ENCODE assay signal across 16 cellular contexts in genomic region chr2:113124984-113125855, GRCh38. TPM values are rescaled to one million over a fixed set of nuclear protein-coding genes. Genes with fewer than 3 reads are reported as not detected.
DNase-seq lines count a peak whose midpoint lies in the region; ATAC-seq and TF ChIP-seq lines count a peak whose summit lies in the region.
"Had no signal": no experiment of that assay in that cellular context is flagged by ENCODE, and none has a peak within 500 bp of the region (broad histone marks: within the 10 kb centered on the region; RNA-seq: fewer than 3 reads in every experiment).

No MANE protein-coding gene starts in this region.

- no TSS peak for BruUV-seq in Caco-2 (replicated peaks; lab: Mats Ljungman, UMichigan)

- DNase-seq in stimulated activated naive CD8-positive, alpha-beta T cell treated with anti-CD3 and anti-CD28 coated beads, Interleukin-15, Interleukin-2, amounts not matched to agents 100 U/mL and 50 U/mL, for 24 hours = no peak
- DNase-seq in MM.1S = no peak
- no peak for DNase-seq in esophagus squamous epithelium (lab: John Stamatoyannopoulos, UW)
- no peak for DNase-seq in Caco-2
- no peak for DNase-seq in KBM-7
- DNase-seq: activated CD4-positive, CD25-positive, alpha-beta regulatory T cell; body of pancreas; NCI-H1092; spleen; stimulated activated naive CD4-positive, alpha-beta T cell treated with Interleukin-2 at 50 U/mL for 16 hours; T-cell had no signal

- no peak overlapping the region for H2AFZ ChIP-seq in MM.1S (ENCODE audit: low read length)

- no peaks in the 10 kb centered on the region for H3K79me2 ChIP-seq in MM.1S (ENCODE audit: low read length)

- H3K4me1 ChIP-seq in MM.1S (ENCODE audit: low read length) (peaks cover 23% of the 10 kb centered on the region), esophagus squamous epithelium (peaks cover 15 to 53% (median 16%) of the 10 kb centered on the region in 3 donors), Caco-2 (peaks cover 6% of the 10 kb centered on the region)
- H3K4me1 ChIP-seq: body of pancreas had no signal

- H3K9me3 Mint-ChIP-seq in stimulated activated naive CD8-positive, alpha-beta T cell treated with anti-CD3 and anti-CD28 coated beads, Interleukin-15, Interleukin-2, amounts not matched to agents 100 ng/mL and 50 ng/mL, for 24 hours = no peaks in the 10 kb centered on the region
- no peaks in the 10 kb centered on the region for H3K9me3 Mint-ChIP-seq in Caco-2 (ENCODE audit: unreplicated experiment)
- H3K9me3 Mint-ChIP-seq: T-cell had no signal

- no peak overlapping the region for H3K9ac ChIP-seq in MM.1S (ENCODE audit: low read length)

- 55 to 72% methylated on average over 6 of the region's 6 CpGs for WGBS in esophagus squamous epithelium, 2 donors

- H3K4me1 Mint-ChIP-seq in stimulated activated naive CD8-positive, alpha-beta T cell treated with anti-CD3 and anti-CD28 coated beads, Interleukin-15, Interleukin-2, amounts not matched to agents 100 ng/mL and 50 ng/mL, for 24 hours (ENCODE audit: low read depth) = peaks cover 55% of the 10 kb centered on the region
- H3K4me1 Mint-ChIP-seq in Caco-2 (ENCODE audit: low read depth, unreplicated experiment) = peaks cover 7% of the 10 kb centered on the region

- POLR2A ChIA-PET in Caco-2 (lab: Charles Lee) = no interaction called here

- in situ Hi-C loops in KBM-7 (cut with MboI; ENCODE audit: low pct_unique_long_range_greater_than_20kb, low sequenced_read_pairs) = no loop called here

- no peak for ATAC-seq in stimulated activated naive CD8-positive, alpha-beta T cell treated with anti-CD3 and anti-CD28 coated beads, Interleukin-15, Interleukin-2, amounts not matched to agents 100 U/mL and 50 U/mL, for 24 hours
- ATAC-seq in HG03095 (IDR thresholded peaks at IDR 0.05; ENCODE audit: unreplicated experiment) = no peak
- no peak for ATAC-seq in HG02938 (IDR thresholded peaks at IDR 0.05; ENCODE audit: unreplicated experiment)
- ATAC-seq: body of pancreas, left lobe of liver, T-cell had no signal

- no peaks in the 10 kb centered on the region for H3K36me3 ChIP-seq in MM.1S (replicated peaks; ENCODE audit: insufficient read depth, low read length)
- peaks cover 0 to 48% (median 0%) of the 10 kb centered on the region in 3 donors for H3K36me3 ChIP-seq in esophagus squamous epithelium
- no peaks in the 10 kb centered on the region for H3K36me3 ChIP-seq in Caco-2 (ENCODE audit: control insufficient read depth, insufficient read depth, low read length)

- intact Hi-C loops in esophagus squamous epithelium (cut with DNase I) (no loop called here), Caco-2 (cut with micrococcal nuclease; ENCODE audit: unreplicated experiment) (no loop called here)

- H3K27ac Mint-ChIP-seq in stimulated activated naive CD8-positive, alpha-beta T cell treated with anti-CD3 and anti-CD28 coated beads, Interleukin-15, Interleukin-2, amounts not matched to agents 100 ng/mL and 50 ng/mL, for 24 hours = peak overlapping the region; percentile 53
- no peak overlapping the region for H3K27ac Mint-ChIP-seq in Caco-2 (ENCODE audit: unreplicated experiment)
- H3K27ac Mint-ChIP-seq: T-cell had no signal

- H3K27ac ChIP-seq in MM.1S (ENCODE audit: low read length) = no peak overlapping the region
- H3K27ac ChIP-seq in esophagus squamous epithelium = peak overlapping the region; percentile 23 to 98 (median 76)
- H3K27ac ChIP-seq: body of pancreas, RWPE1 had no signal

- H3K9me2 ChIP-seq in MM.1S (replicated peaks; ENCODE audit: insufficient read depth, low read length) = no peaks in the 10 kb centered on the region

- no peak for TF ChIP-seq CTCF in MM.1S (IDR thresholded peaks at IDR 0.05; ENCODE audit: low read length)
- no peak for TF ChIP-seq CTCF in esophagus squamous epithelium (IDR thresholded peaks at IDR 0.05)
- TF ChIP-seq CTCF in Caco-2 (IDR thresholded peaks at IDR 0.05; ENCODE audit: insufficient read depth in 1 of 2, low read depth in 1 of 2, low read length in 1 of 2, severe bottlenecking in 1 of 2, unreplicated experiment in 1 of 2) = no peak

- H3K27me3 ChIP-seq in MM.1S (replicated peaks; ENCODE audit: insufficient read depth, low read length) (no peaks in the 10 kb centered on the region), esophagus squamous epithelium (no peaks in the 10 kb centered on the region), Caco-2 (replicated peaks; ENCODE audit: control insufficient read depth, insufficient read depth, low read length) (no peaks in the 10 kb centered on the region)
- H3K27me3 ChIP-seq: body of pancreas had no signal

- H3K36me3 Mint-ChIP-seq in stimulated activated naive CD8-positive, alpha-beta T cell treated with anti-CD3 and anti-CD28 coated beads, Interleukin-15, Interleukin-2, amounts not matched to agents 100 ng/mL and 50 ng/mL, for 24 hours (ENCODE audit: low read depth) = no peaks in the 10 kb centered on the region
- H3K36me3 Mint-ChIP-seq in Caco-2 (ENCODE audit: insufficient read depth, unreplicated experiment) = no peaks in the 10 kb centered on the region
- H3K36me3 Mint-ChIP-seq: T-cell had no signal

- H3K4me3 Mint-ChIP-seq in stimulated activated naive CD8-positive, alpha-beta T cell treated with anti-CD3 and anti-CD28 coated beads, Interleukin-15, Interleukin-2, amounts not matched to agents 100 ng/mL and 50 ng/mL, for 24 hours = no peak overlapping the region
- H3K4me3 Mint-ChIP-seq in Caco-2 (ENCODE audit: unreplicated experiment) = no peak overlapping the region
- H3K4me3 Mint-ChIP-seq: T-cell had no signal

- H3K9me3 ChIP-seq in MM.1S (replicated peaks; ENCODE audit: insufficient read depth, low read length) (no peaks in the 10 kb centered on the region), esophagus squamous epithelium (no peaks in the 10 kb centered on the region), Caco-2 (no peaks in the 10 kb centered on the region)
- H3K9me3 ChIP-seq: body of pancreas, spleen had no signal

- CTCF ChIA-PET in Caco-2 (lab: Charles Lee) = no interaction called here

- H3K4me3 ChIP-seq in MM.1S (ENCODE audit: low read length) (no peak overlapping the region), esophagus squamous epithelium (no peak overlapping the region), Caco-2 (ENCODE audit: low read depth, low read length) (no peak overlapping the region)
- H3K4me3 ChIP-seq: body of pancreas, spleen had no signal

- no peaks in the 10 kb centered on the region for H4K20me1 ChIP-seq in MM.1S (ENCODE audit: insufficient read depth, low read length)

- no peak for TF ChIP-seq POLR2A in esophagus squamous epithelium (IDR thresholded peaks at IDR 0.05)

- peaks cover 17% of the 10 kb centered on the region for H3K27me3 Mint-ChIP-seq in stimulated activated naive CD8-positive, alpha-beta T cell treated with anti-CD3 and anti-CD28 coated beads, Interleukin-15, Interleukin-2, amounts not matched to agents 100 ng/mL and 50 ng/mL, for 24 hours
- no peaks in the 10 kb centered on the region for H3K27me3 Mint-ChIP-seq in Caco-2 (ENCODE audit: insufficient read depth, unreplicated experiment)

- peak overlapping the region; percentile 87; the same call in 1 of the 2 replicates for H3K4me2 ChIP-seq in MM.1S (ENCODE audit: low read depth, low read length)

- H3F3A ChIP-seq in MM.1S (ENCODE audit: insufficient read depth, low read length) = peaks cover 5% of the 10 kb centered on the region; the same call in 1 of the 2 replicates

RNA-seq across cellular contexts. Expression of gene IL1RN, which starts 2.2 kb away (rescaled TPM):
- total RNA-seq in esophagus squamous epithelium (1,000 to 10,000 TPM in 2 of 4 donors, 100 to 1,000 TPM in 2; 594 to 1,539 (median 978) TPM), Caco-2 (2022) (not detected in 2 replicates)
- total RNA-seq: T-cell had no signal

RNA-seq across cellular contexts. Expression of gene PSD4, which starts 48.6 kb away (rescaled TPM):
- total RNA-seq in esophagus squamous epithelium (10 to 100 TPM; 25.1 to 62.5 (median 50.2) TPM), Caco-2 (2022) (15.5 and 18.7 TPM in 2 replicates)

RNA-seq across cellular contexts. Expression of gene IL1F10, which starts 57.5 kb away (rescaled TPM):
- total RNA-seq in esophagus squamous epithelium = under 1 TPM in 1 of 4 donors, not detected in 3; 0.53 TPM
- not detected in 2 replicates for total RNA-seq in Caco-2 (2022)
- total RNA-seq: body of pancreas, left lobe of liver, spleen, T-cell had no signal

Comparison
In these comparisons a context has a peak if more than half of its experiments do, and no peak if none do; other contexts are left out.
1. RNA of gene IL1RN, which starts 2.2 kb away (total RNA-seq): 594 to 1,539 TPM in esophagus squamous epithelium; not detected in Caco-2; every median in the first group is over 100 times any median in the second.